In genomic region chr11:46936138-46937110, GRCh38 we compare ENCODE assay signal across 1 cellular context.
A peak's percentile ranks its signal among the peaks of the same experiment; 100 is the strongest.
TF ChIP-seq lines count a peak whose summit lies in the region.

TSS of gene CSTPP1 (plus strand) at chr11:46936761. CDS start at chr11:46936806, 45 bp downstream.

TF ChIP-seq in K562, 482 proteins besides CTCF, POLR2A, EP300 and RAD21 (continued from another document and continues in another):
- TF ChIP-seq E4F1 (CRISPR knock-in tag; IDR thresholded peaks at IDR 0.05; ENCODE audit: borderline replicate concordance), result no peak
- TF ChIP-seq HOXB6 (CRISPR knock-in tag; IDR thresholded peaks at IDR 0.05; ENCODE audit: borderline replicate concordance), result no peak
- no peak for TF ChIP-seq ZNF41 (CRISPR knock-in tag; conservative IDR thresholded peaks at IDR 0.05)
- no peak for TF ChIP-seq MTA1 (IDR thresholded peaks at IDR 0.05; ENCODE audit: borderline replicate concordance)
- no peak for TF ChIP-seq ZNF253 (CRISPR knock-in tag; conservative IDR thresholded peaks at IDR 0.05)
- TF ChIP-seq POLR3G (IDR thresholded peaks at IDR 0.05; ENCODE audit: extremely low read depth, insufficient read length, insufficient replicate concordance), result no peak
- TF ChIP-seq XRCC4 (IDR thresholded peaks at IDR 0.05; ENCODE audit: extremely low read depth, insufficient read depth, insufficient read length), result no peak
- TF ChIP-seq ZNF395 (CRISPR knock-in tag; IDR thresholded peaks at IDR 0.05), result no peak
- TF ChIP-seq HDAC8 (tag; IDR thresholded peaks at IDR 0.05), result no peak
- no peak for TF ChIP-seq GTF2E2 (tag; IDR thresholded peaks at IDR 0.05)
- no peak for TF ChIP-seq NFIX (CRISPR knock-in tag; IDR thresholded peaks at IDR 0.05; ENCODE audit: low read depth)
- TF ChIP-seq CBX5 (IDR thresholded peaks at IDR 0.05; ENCODE audit: borderline replicate concordance, low read depth), result no peak
- TF ChIP-seq NFXL1 (CRISPR knock-in tag; IDR thresholded peaks at IDR 0.05), result no peak
- TF ChIP-seq MXI1 (IDR thresholded peaks at IDR 0.05; ENCODE audit: low read depth, low read length), result peak; percentile 96
- TF ChIP-seq SIN3B (IDR thresholded peaks at IDR 0.05; ENCODE audit: low read depth), result 0 out of 2 replicates have a peak, but pooled peaks have one; percentile 47
- peak in 1 of 2 experiments; percentile 80; a peak in 2 of 4 replicates for TF ChIP-seq KDM4B (IDR thresholded peaks at IDR 0.05; ENCODE audit: borderline replicate concordance in 2 of 2, low read depth in 1 of 2)
- no peak for TF ChIP-seq ZNF778 (CRISPR knock-in tag; IDR thresholded peaks at IDR 0.05)
- no peak for TF ChIP-seq POLR2B (IDR thresholded peaks at IDR 0.05; ENCODE audit: low read depth, partially characterized antibody)
- TF ChIP-seq ZBTB2 (IDR thresholded peaks at IDR 0.05), result no peak
- TF ChIP-seq MBD1 (CRISPR knock-in tag; IDR thresholded peaks at IDR 0.05), result no peak
- TF ChIP-seq PCBP1 (IDR thresholded peaks at IDR 0.05; ENCODE audit: low read depth, low read length, poor library complexity, severe bottlenecking), result no peak
- TF ChIP-seq XRCC3 (IDR thresholded peaks at IDR 0.05), result no peak
- TF ChIP-seq USF2 (CRISPR knock-in tag; IDR thresholded peaks at IDR 0.05), result no peak
- no peak for TF ChIP-seq E2F4 (CRISPR knock-in tag; IDR thresholded peaks at IDR 0.05; ENCODE audit: low read depth)
- no peak for TF ChIP-seq FOXP1 (CRISPR knock-in tag; IDR thresholded peaks at IDR 0.05)
- no peak for TF ChIP-seq ZNF584 (CRISPR knock-in tag; IDR thresholded peaks at IDR 0.05; ENCODE audit: low read depth)
- TF ChIP-seq PTRF (tag; IDR thresholded peaks at IDR 0.05), result no peak
- TF ChIP-seq ZNF740 (CRISPR knock-in tag; IDR thresholded peaks at IDR 0.05), result no peak
- no peak for TF ChIP-seq ZNF740 (tag; IDR thresholded peaks at IDR 0.05)
- no peak for TF ChIP-seq ZNF165 (CRISPR knock-in tag; IDR thresholded peaks at IDR 0.05; ENCODE audit: borderline replicate concordance)
- TF ChIP-seq ZNF511 (CRISPR knock-in tag; IDR thresholded peaks at IDR 0.05), result no peak
- TF ChIP-seq BDP1 (IDR thresholded peaks at IDR 0.05; ENCODE audit: insufficient read depth, insufficient read length), result no peak
- no peak for TF ChIP-seq KAT8 (IDR thresholded peaks at IDR 0.05; ENCODE audit: low read depth)
- no peak for TF ChIP-seq FOXP4 (CRISPR knock-in tag; IDR thresholded peaks at IDR 0.05; ENCODE audit: borderline replicate concordance)
- no peak for TF ChIP-seq ZNF134 (CRISPR knock-in tag; conservative IDR thresholded peaks at IDR 0.05)
- 0 out of 2 replicates have a peak, but pooled peaks have one; percentile 47 for TF ChIP-seq TARDBP (IDR thresholded peaks at IDR 0.05)
- TF ChIP-seq ZKSCAN1 (IDR thresholded peaks at IDR 0.05; ENCODE audit: low read depth, low read length), result 0 out of 2 replicates have a peak, but pooled peaks have one; percentile 23
- no peak; the same call in 1 of the 2 replicates for TF ChIP-seq STAT5A (IDR thresholded peaks at IDR 0.05; ENCODE audit: borderline replicate concordance, low read length)
- no peak for TF ChIP-seq PATZ1 (CRISPR knock-in tag; IDR thresholded peaks at IDR 0.05; ENCODE audit: borderline replicate concordance)
- no peak for TF ChIP-seq ZNF561 (CRISPR knock-in tag; conservative IDR thresholded peaks at IDR 0.05)
- no peak for TF ChIP-seq ZNF830 (CRISPR knock-in tag; IDR thresholded peaks at IDR 0.05)
- TF ChIP-seq ZKSCAN8 (CRISPR knock-in tag; IDR thresholded peaks at IDR 0.05), result no peak
- no peak for TF ChIP-seq HMGN3 (IDR thresholded peaks at IDR 0.05; ENCODE audit: borderline replicate concordance, extremely low read depth, insufficient read length, low read depth, low read length)
- TF ChIP-seq ZNF347 (CRISPR knock-in tag; IDR thresholded peaks at IDR 0.05; ENCODE audit: low read depth), result no peak
- TF ChIP-seq LCOR (CRISPR knock-in tag; IDR thresholded peaks at IDR 0.05), result no peak
- TF ChIP-seq MBD2 (IDR thresholded peaks at IDR 0.05; ENCODE audit: borderline replicate concordance, low read depth), result peak; percentile 75; the same call in 1 of the 2 replicates
- TF ChIP-seq TFAP4 (CRISPR knock-in tag; IDR thresholded peaks at IDR 0.05; ENCODE audit: borderline replicate concordance), result peak; percentile 62; the same call in 1 of the 2 replicates
- TF ChIP-seq GABPB2 (CRISPR knock-in tag; conservative IDR thresholded peaks at IDR 0.05), result no peak
- peak; percentile 59; the same call in 1 of the 2 replicates for TF ChIP-seq L3MBTL2 (IDR thresholded peaks at IDR 0.05)
- TF ChIP-seq PTTG1 (tag; IDR thresholded peaks at IDR 0.05; ENCODE audit: low read depth), result no peak
- TF ChIP-seq ZNF79 (CRISPR knock-in tag; IDR thresholded peaks at IDR 0.05; ENCODE audit: low read depth), result no peak
- TF ChIP-seq ZNF263 (CRISPR knock-in tag; IDR thresholded peaks at IDR 0.05; ENCODE audit: borderline replicate concordance), result no peak
- TF ChIP-seq CGGBP1 (CRISPR knock-in tag; IDR thresholded peaks at IDR 0.05), result no peak
- TF ChIP-seq ZNF174 (CRISPR knock-in tag; IDR thresholded peaks at IDR 0.05), result no peak
